Comparison of ENCODE assay signal across 10 cellular contexts in genomic region chr10:74040200-74041126, GRCh38. TPM values are rescaled to one million over a fixed set of nuclear protein-coding genes. Genes with fewer than 3 reads are reported as not detected.
DNase-seq lines count a peak whose midpoint lies in the region; ATAC-seq and TF ChIP-seq lines count a peak whose summit lies in the region.
"Had no signal": no experiment of that assay in that cellular context is flagged by ENCODE, and none has a peak within 500 bp of the region (broad histone marks: within the 10 kb centered on the region; RNA-seq: fewer than 3 reads in every experiment).

No MANE protein-coding gene starts in this region.

- H3K27ac Mint-ChIP-seq in stimulated activated naive CD8-positive, alpha-beta T cell treated with anti-CD3 and anti-CD28 coated beads, Interleukin-15, amount 100 ng/mL, for 72 hours: no peak overlapping the region
- peak overlapping the region; percentile 24 for H3K27ac Mint-ChIP-seq in endodermal cell
- H3K27ac Mint-ChIP-seq: B cell had no signal

- H3K36me3 ChIP-seq in endodermal cell (ENCODE audit: control insufficient read depth, insufficient read depth, low read length) (peaks cover 85% of the 10 kb centered on the region), psoas muscle (ENCODE audit: insufficient read depth in 1 of 2, low read depth in 1 of 2) (peaks cover 0 to 22% of the 10 kb centered on the region in 2 donors)

- peaks cover 10% of the 10 kb centered on the region for H3K4me1 Mint-ChIP-seq in stimulated activated naive CD8-positive, alpha-beta T cell treated with anti-CD3 and anti-CD28 coated beads, Interleukin-15, amount 100 ng/mL, for 72 hours
- H3K4me1 Mint-ChIP-seq in endodermal cell: no peaks in the 10 kb centered on the region

- H3K27me3 ChIP-seq in endodermal cell (ENCODE audit: control insufficient read depth, insufficient read depth, low read length, poor library complexity, severe bottlenecking) (no peaks in the 10 kb centered on the region), psoas muscle (ENCODE audit: insufficient read depth in 3 of 3, low read length in 2 of 3) (no peaks in the 10 kb centered on the region)

- H3K4me1 ChIP-seq in endodermal cell (ENCODE audit: control insufficient read depth, insufficient read depth, low read length): no peaks in the 10 kb centered on the region
- peaks cover 67% of the 10 kb centered on the region for H3K4me1 ChIP-seq in psoas muscle

- H3K27ac ChIP-seq in endodermal cell (ENCODE audit: low read depth, low read length) (no peak overlapping the region), psoas muscle (peak overlapping the region; percentile 91)
- H3K27ac ChIP-seq: KMS-11 had no signal

- no peak for DNase-seq in stimulated activated naive CD8-positive, alpha-beta T cell treated with anti-CD3 and anti-CD28 coated beads, Interleukin-15, Interleukin-2, amounts not matched to agents 100 U/mL and 50 U/mL, for 24 hours
- DNase-seq in stimulated activated naive CD8-positive, alpha-beta T cell treated with anti-CD3 and anti-CD28 coated beads, Interleukin-15, amount 100 ng/mL, for 72 hours: no peak
- DNase-seq in endodermal cell (no peak), psoas muscle (no peak), glomerular visceral epithelial cell (ENCODE audit: extremely low spot score) (no peak), NCI-H146 treated with DMSO at 0.1 percent for 48 hours (lab: John Stamatoyannopoulos, UW; ENCODE audit: unreplicated experiment) (no peak)

- H3K27me3 Mint-ChIP-seq in stimulated activated naive CD8-positive, alpha-beta T cell treated with anti-CD3 and anti-CD28 coated beads, Interleukin-15, amount 100 ng/mL, for 72 hours: no peaks in the 10 kb centered on the region
- H3K27me3 Mint-ChIP-seq in endodermal cell (ENCODE audit: insufficient read depth): no peaks in the 10 kb centered on the region
- H3K27me3 Mint-ChIP-seq: B cell had no signal

- H3K9me3 ChIP-seq in endodermal cell (ENCODE audit: control insufficient read depth, low read length) (peaks cover 4% of the 10 kb centered on the region), psoas muscle (no peaks in the 10 kb centered on the region)

- ATAC-seq in stimulated activated naive CD8-positive, alpha-beta T cell treated with anti-CD3 and anti-CD28 coated beads, Interleukin-15, Interleukin-2, amounts not matched to agents 100 U/mL and 50 U/mL, for 24 hours: peak; percentile 46
- no peak for ATAC-seq in stimulated activated naive CD8-positive, alpha-beta T cell treated with anti-CD3 and anti-CD28 coated beads, Interleukin-15, amount 100 ng/mL, for 72 hours
- ATAC-seq in psoas muscle: peak in 1 of 4 donors; percentile 3
- ATAC-seq in GM18868 (IDR thresholded peaks at IDR 0.05; ENCODE audit: unreplicated experiment): no peak
- no peak for ATAC-seq in HG02588 (IDR thresholded peaks at IDR 0.05; ENCODE audit: unreplicated experiment)

- no peak overlapping the region for H3K4me3 ChIP-seq in endodermal cell (ENCODE audit: low read length)
- peak overlapping the region; percentile 48 for H3K4me3 ChIP-seq in psoas muscle

- intact Hi-C loops in psoas muscle (cut with DNase I): no loop called here

- H3K9ac ChIP-seq in endodermal cell (ENCODE audit: extremely low read depth, low read length, poor library complexity, severe bottlenecking): no peak overlapping the region
- H3K9ac ChIP-seq: KMS-11 had no signal

- 87 to 92% methylated on average over 2 of the region's 3 CpGs for WGBS in endodermal cell (ENCODE audit: insufficient coverage in 1 of 2, insufficient read length in 1 of 2), 2 experiments
- 47 to 64% (median 58%) methylated on average over 3 of the region's 3 CpGs for WGBS in psoas muscle, 3 donors

- no peaks in the 10 kb centered on the region for H3K9me3 Mint-ChIP-seq in stimulated activated naive CD8-positive, alpha-beta T cell treated with anti-CD3 and anti-CD28 coated beads, Interleukin-15, amount 100 ng/mL, for 72 hours
- no peaks in the 10 kb centered on the region for H3K9me3 Mint-ChIP-seq in endodermal cell

- TF ChIP-seq CTCF in endodermal cell (conservative IDR thresholded peaks at IDR 0.05) (no peak), psoas muscle (IDR thresholded peaks at IDR 0.05) (no peak)

- H3K4me3 Mint-ChIP-seq in stimulated activated naive CD8-positive, alpha-beta T cell treated with anti-CD3 and anti-CD28 coated beads, Interleukin-15, amount 100 ng/mL, for 72 hours: no peak overlapping the region
- H3K4me3 Mint-ChIP-seq in endodermal cell: no peak overlapping the region
- H3K4me3 Mint-ChIP-seq: B cell had no signal

- peaks cover 38% of the 10 kb centered on the region for H3K36me3 Mint-ChIP-seq in endodermal cell (ENCODE audit: low read depth)

RNA-seq across cellular contexts. Expression of gene VCL, which starts 42.5 kb away (rescaled TPM):
- total RNA-seq in endodermal cell (100 to 1,000 TPM; 109 to 214 TPM), psoas muscle (100 to 1,000 TPM in 3 of 4 donors, 10 to 100 TPM in 1; 89.1 to 426 (median 179) TPM)
- 102 TPM for polyA plus RNA-seq in endodermal cell (2013, experiment 1 of 2)
- polyA plus RNA-seq in endodermal cell (2013, experiment 2 of 2): 96.2 TPM
- polyA plus RNA-seq in psoas muscle: 10 to 100 TPM; 54.5 to 93.2 (median 91.4) TPM
